Comparison of ENCODE assay signal across 8 cellular contexts in the genomic region with DNA sequence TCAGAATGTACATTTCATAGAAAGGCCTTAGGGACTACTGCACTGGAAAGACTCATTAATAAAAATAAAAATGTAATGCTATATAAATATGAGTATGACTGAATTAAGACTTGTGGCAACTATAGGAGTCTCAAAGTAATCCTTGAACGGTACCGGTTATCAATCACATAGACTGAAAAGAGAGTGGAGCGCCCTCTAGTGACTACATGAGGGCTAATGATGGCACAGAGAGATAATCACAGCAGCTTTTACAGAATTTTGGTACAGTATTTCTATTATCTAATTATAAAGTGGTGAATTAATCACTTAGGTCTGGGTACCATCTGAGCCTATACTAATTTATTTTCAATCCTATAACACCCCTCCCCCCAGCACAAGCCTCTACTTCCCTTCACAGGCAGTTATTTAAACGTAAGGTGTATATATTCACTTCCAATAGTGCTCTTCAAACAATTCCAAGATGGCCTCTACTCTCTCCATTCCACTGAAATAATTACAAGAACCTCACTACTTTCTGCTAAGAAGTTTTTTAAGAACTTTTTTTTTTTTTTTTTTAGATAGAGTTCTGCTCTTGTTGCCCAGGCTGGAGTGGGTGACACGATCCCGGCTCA. TPM values are rescaled to one million over a fixed set of nuclear protein-coding genes. Genes with fewer than 3 reads are reported as not detected.
DNase-seq lines count a peak whose midpoint lies in the region; ATAC-seq and TF ChIP-seq lines count a peak whose summit lies in the region.

No MANE protein-coding gene starts in this region.

- H3K27me3 ChIP-seq in CD4-positive, CD25-positive, alpha-beta regulatory T cell (ENCODE audit: control insufficient read depth, insufficient read depth, low read length), result no peaks in the 10 kb centered on the region
- H3K27me3 ChIP-seq in Peyer's patch, result no peaks in the 10 kb centered on the region
- no peaks in the 10 kb centered on the region for H3K27me3 ChIP-seq in cardiac muscle cell

- no peak overlapping the region for H3K27ac Mint-ChIP-seq in CD4-positive, CD25-positive, alpha-beta regulatory T cell
- H3K27ac Mint-ChIP-seq in HFFc6, result no peak overlapping the region
- H3K27ac Mint-ChIP-seq in activated naive CD4-positive, alpha-beta T cell treated with anti-CD3 and anti-CD28 coated beads, Interleukin-2, amount 10 ng/mL, durations not matched to agents 7 days and 5 days, result no peak overlapping the region

- H3K27ac ChIP-seq in CD4-positive, CD25-positive, alpha-beta regulatory T cell (ENCODE audit: insufficient read depth, low read length, poor library complexity, severe bottlenecking), result no peak overlapping the region
- no peak overlapping the region for H3K27ac ChIP-seq in Peyer's patch
- peak overlapping the region; percentile 77 for H3K27ac ChIP-seq in cardiac muscle cell

- no peaks in the 10 kb centered on the region for H3K9me3 Mint-ChIP-seq in CD4-positive, CD25-positive, alpha-beta regulatory T cell
- no peaks in the 10 kb centered on the region for H3K9me3 Mint-ChIP-seq in HFFc6
- H3K9me3 Mint-ChIP-seq in activated naive CD4-positive, alpha-beta T cell treated with anti-CD3 and anti-CD28 coated beads, Interleukin-2, amount 10 ng/mL, durations not matched to agents 7 days and 5 days, result no peaks in the 10 kb centered on the region

- peak; percentile 33 to 70 (median 61) for DNase-seq in CD4-positive, CD25-positive, alpha-beta regulatory T cell
- DNase-seq in HFFc6 (peak; percentile 35), Peyer's patch (peak in 2 of 3 donors; percentile 56 to 80), cardiac muscle cell (ENCODE audit: low read depth in 1 of 2, low spot score in 1 of 2) (peak; percentile 61 to 64), skeletal muscle cell (ENCODE audit: low read depth) (peak; percentile 5), NCI-H774 (lab: John Stamatoyannopoulos, UW) (no peak)
- DNase-seq in activated naive CD4-positive, alpha-beta T cell treated with anti-CD3 and anti-CD28 coated beads, Interleukin-2, amount 10 ng/mL, durations not matched to agents 7 days and 5 days, result peak; percentile 71

- H3K36me3 Mint-ChIP-seq in CD4-positive, CD25-positive, alpha-beta regulatory T cell, result peaks cover 24% of the 10 kb centered on the region
- peaks cover 33% of the 10 kb centered on the region for H3K36me3 Mint-ChIP-seq in HFFc6 (ENCODE audit: low read depth)
- H3K36me3 Mint-ChIP-seq in activated naive CD4-positive, alpha-beta T cell treated with anti-CD3 and anti-CD28 coated beads, Interleukin-2, amount 10 ng/mL, durations not matched to agents 7 days and 5 days, result peaks cover 16% of the 10 kb centered on the region

- H3K36me3 ChIP-seq in CD4-positive, CD25-positive, alpha-beta regulatory T cell (ENCODE audit: control insufficient read depth, insufficient read depth, low read length), result peaks cover 39% of the 10 kb centered on the region
- H3K36me3 ChIP-seq in Peyer's patch (peaks cover 0 to 17% (median 0%) of the 10 kb centered on the region in 3 donors), cardiac muscle cell (no peaks in the 10 kb centered on the region)

- CTCF ChIA-PET in activated naive CD4-positive, alpha-beta T cell treated with anti-CD3 and anti-CD28 coated beads, Interleukin-2, amount 10 ng/mL, durations not matched to agents 7 days and 5 days (lab: Charles Lee), result interaction anchor here (0.6 to 2.7 kb wide), 6 partner anchors 10 to 105 kb away, joined by 3 to 11 read pairs (median 3); no protein-coding TSS in a partner anchor

- no peak overlapping the region for H3K4me3 ChIP-seq in CD4-positive, CD25-positive, alpha-beta regulatory T cell (ENCODE audit: low read depth, low read length)
- no peak overlapping the region for H3K4me3 ChIP-seq in Peyer's patch
- H3K4me3 ChIP-seq in cardiac muscle cell, result no peak overlapping the region
- H3K4me3 ChIP-seq in skeletal muscle cell (ENCODE audit: low read depth, low read length), result no peak overlapping the region

- no peaks in the 10 kb centered on the region for H3K27me3 Mint-ChIP-seq in CD4-positive, CD25-positive, alpha-beta regulatory T cell
- no peaks in the 10 kb centered on the region for H3K27me3 Mint-ChIP-seq in HFFc6 (ENCODE audit: insufficient read depth)
- no peaks in the 10 kb centered on the region for H3K27me3 Mint-ChIP-seq in activated naive CD4-positive, alpha-beta T cell treated with anti-CD3 and anti-CD28 coated beads, Interleukin-2, amount 10 ng/mL, durations not matched to agents 7 days and 5 days

- TF ChIP-seq CTCF in HFFc6 (IDR thresholded peaks at IDR 0.05) (peak; percentile 91), Peyer's patch (IDR thresholded peaks at IDR 0.05) (peak; percentile 44 to 77 (median 68)), cardiac muscle cell (IDR thresholded peaks at IDR 0.05; ENCODE audit: low read depth, low read length) (peak; percentile 74)

- ATAC-seq in CD4-positive, CD25-positive, alpha-beta regulatory T cell (ENCODE audit: low read depth in 2 of 2), result peak; percentile 70 to 87
- ATAC-seq in HG02763 (IDR thresholded peaks at IDR 0.05; ENCODE audit: unreplicated experiment), result no peak

- peaks cover 23 to 35% (median 27%) of the 10 kb centered on the region in 4 donors for H3K4me1 Mint-ChIP-seq in CD4-positive, CD25-positive, alpha-beta regulatory T cell
- peaks cover 24% of the 10 kb centered on the region for H3K4me1 Mint-ChIP-seq in HFFc6 (ENCODE audit: low read depth)
- H3K4me1 Mint-ChIP-seq in activated naive CD4-positive, alpha-beta T cell treated with anti-CD3 and anti-CD28 coated beads, Interleukin-2, amount 10 ng/mL, durations not matched to agents 7 days and 5 days, result peaks cover 14% of the 10 kb centered on the region

- no peak overlapping the region for H3K4me3 Mint-ChIP-seq in CD4-positive, CD25-positive, alpha-beta regulatory T cell
- no peak overlapping the region for H3K4me3 Mint-ChIP-seq in HFFc6
- H3K4me3 Mint-ChIP-seq in activated naive CD4-positive, alpha-beta T cell treated with anti-CD3 and anti-CD28 coated beads, Interleukin-2, amount 10 ng/mL, durations not matched to agents 7 days and 5 days, result no peak overlapping the region

- peaks cover 21% of the 10 kb centered on the region for H3K4me1 ChIP-seq in CD4-positive, CD25-positive, alpha-beta regulatory T cell (ENCODE audit: control insufficient read depth, insufficient read depth, low read length, poor library complexity, severe bottlenecking)
- H3K4me1 ChIP-seq in Peyer's patch, result peaks cover 0 to 9% (median 0%) of the 10 kb centered on the region in 4 donors
- peaks cover 7% of the 10 kb centered on the region for H3K4me1 ChIP-seq in cardiac muscle cell (ENCODE audit: low read depth)

- no peak for TF ChIP-seq POLR2A in Peyer's patch (IDR thresholded peaks at IDR 0.05)

- H3K9me3 ChIP-seq in CD4-positive, CD25-positive, alpha-beta regulatory T cell (ENCODE audit: control insufficient read depth in 2 of 2, low read length in 2 of 2), result no peaks in the 10 kb centered on the region
- H3K9me3 ChIP-seq in Peyer's patch (no peaks in the 10 kb centered on the region), cardiac muscle cell (ENCODE audit: low read depth) (no peaks in the 10 kb centered on the region)

RNA-seq across cellular contexts. Expression of a gene that starts 40.7 kb away (rescaled TPM):
- 61.0 TPM for total RNA-seq in CD4-positive, CD25-positive, alpha-beta regulatory T cell
- 10 to 100 TPM in 3 of 4 donors, 1 to 10 TPM in 1; 9.9 to 12.6 (median 11.0) TPM for polyA plus RNA-seq in CD4-positive, CD25-positive, alpha-beta regulatory T cell
- total RNA-seq in HFFc6 (2021; fragmentation: NEBNext Ultra II Directional; extraction: Animal tissue kit (Norgen Biotek cat#: 25700)), result 10 to 100 TPM; 37.1 to 45.1 (median 40.7) TPM
- 10 to 100 TPM; 40.8 to 57.1 (median 48.5) TPM for total RNA-seq in Peyer's patch
- total RNA-seq in cardiac muscle cell, result 20.0 and 29.0 TPM in 2 replicates
- 19.5 and 26.7 TPM in 2 replicates for polyA plus RNA-seq in cardiac muscle cell
